ENCODE assay signal across 12 cellular contexts in genomic region chr5:126973193-126973592, GRCh38. TPM values are rescaled to one million over a fixed set of nuclear protein-coding genes. Genes with fewer than 3 reads are reported as not detected.
DNase-seq lines count a peak whose midpoint lies in the region; ATAC-seq and TF ChIP-seq lines count a peak whose summit lies in the region.
"Had no signal": no experiment of that assay in that cellular context is flagged by ENCODE, and none has a peak within 500 bp of the region (broad histone marks: within the 10 kb centered on the region; RNA-seq: fewer than 3 reads in every experiment).

No MANE protein-coding gene starts in this region.

- intact Hi-C loops in naive thymus-derived CD4-positive, alpha-beta T cell (cut with micrococcal nuclease): loop anchor here (2.0 to 5.0 kb wide), 5 partner anchors 16 to 339 kb away; partner anchors contain the start of gene C5orf63 (in 1 of the 2)

- peaks cover 7 to 21% of the 10 kb centered on the region in 2 donors for H3K4me1 ChIP-seq in naive thymus-derived CD4-positive, alpha-beta T cell (ENCODE audit: control insufficient read depth in 2 of 2, insufficient read depth in 2 of 2, low read length in 2 of 2)
- H3K4me1 ChIP-seq: testis had no signal

- H3K4me3 Mint-ChIP-seq in activated CD8-positive, alpha-beta T cell treated with anti-CD3 and anti-CD28 coated beads, Interleukin-2, amount 10 ng/mL, durations not matched to agents 7 days and 5 days: peak overlapping the region; percentile 20
- peak overlapping the region in 9 of 10 donors; percentile 15 to 88 (median 81) for H3K4me3 Mint-ChIP-seq in naive thymus-derived CD4-positive, alpha-beta T cell

- POLR2A ChIA-PET in activated CD8-positive, alpha-beta T cell treated with anti-CD3 and anti-CD28 coated beads, Interleukin-2, amount 10 ng/mL, durations not matched to agents 7 days and 5 days (lab: Charles Lee): interaction anchor here (0.6 kb wide), 1 partner anchor 443 kb away, joined by 3 read pairs; no protein-coding TSS in a partner anchor
- POLR2A ChIA-PET in naive thymus-derived CD4-positive, alpha-beta T cell (lab: Charles Lee): interaction anchor here (1.1 to 1.8 kb wide), 2 partner anchors 14 to 43 kb away, joined by 4 to 5 read pairs; no protein-coding TSS in a partner anchor

- H3K36me3 Mint-ChIP-seq in activated CD8-positive, alpha-beta T cell treated with anti-CD3 and anti-CD28 coated beads, Interleukin-2, amount 10 ng/mL, durations not matched to agents 7 days and 5 days (ENCODE audit: low read depth): peaks cover 5% of the 10 kb centered on the region
- H3K36me3 Mint-ChIP-seq in naive thymus-derived CD4-positive, alpha-beta T cell: peaks cover 0 to 6% (median 0%) of the 10 kb centered on the region in 5 donors

- DNase-seq in NOMO-1 treated with DMSO at 0.1 percent for 48 hours (lab: John Stamatoyannopoulos, UW; ENCODE audit: unreplicated experiment) (peak; percentile 34), NOMO-1 (lab: John Stamatoyannopoulos, UW; ENCODE audit: unreplicated experiment in 2 of 2) (no peak), HL-60 (ENCODE audit: low read depth in 1 of 2, low spot score in 1 of 2) (peak in 1 of 2 experiments; percentile 12), cortex of kidney (lab: John Stamatoyannopoulos, UW) (no peak)
- DNase-seq in activated CD8-positive, alpha-beta T cell treated with anti-CD3 and anti-CD28 coated beads, Interleukin-2, amount 10 ng/mL, durations not matched to agents 7 days and 5 days: peak; percentile 22
- peak in 2 of 9 donors; percentile 10 to 12 for DNase-seq in naive thymus-derived CD4-positive, alpha-beta T cell
- DNase-seq: NCI-H2171 treated with DMSO at 0.1 percent for 48 hours, right cardiac atrium, testis had no signal

- no peaks in the 10 kb centered on the region for H3K36me3 ChIP-seq in naive thymus-derived CD4-positive, alpha-beta T cell (ENCODE audit: control insufficient read depth in 2 of 3, insufficient read depth in 3 of 3, low read length in 3 of 3)

- H3K27ac ChIP-seq in HL-60 (replicated peaks): peak overlapping the region; percentile 69
- peak overlapping the region; percentile 53 for H3K27ac ChIP-seq in naive thymus-derived CD4-positive, alpha-beta T cell (ENCODE audit: low read depth, low read length)
- H3K27ac ChIP-seq: testis, VCaP had no signal

- no peak overlapping the region; the same call in 1 of the 2 replicates for H3K4me3 ChIP-seq in HL-60 (replicated peaks; ENCODE audit: insufficient read depth, low read length)
- no peak overlapping the region for H3K4me3 ChIP-seq in naive thymus-derived CD4-positive, alpha-beta T cell (ENCODE audit: low read length)
- H3K4me3 ChIP-seq: testis had no signal

- ATAC-seq in activated CD8-positive, alpha-beta T cell treated with anti-CD3 and anti-CD28 coated beads, Interleukin-2, amount 10 ng/mL, durations not matched to agents 7 days and 5 days: peak; percentile 17
- peak; percentile 49 for ATAC-seq in naive thymus-derived CD4-positive, alpha-beta T cell
- no peak for ATAC-seq in HG02981 (IDR thresholded peaks at IDR 0.05; ENCODE audit: unreplicated experiment)
- no peak for ATAC-seq in GM18861 (IDR thresholded peaks at IDR 0.05; ENCODE audit: unreplicated experiment)
- ATAC-seq: right cardiac atrium had no signal

- H3K27ac Mint-ChIP-seq in activated CD8-positive, alpha-beta T cell treated with anti-CD3 and anti-CD28 coated beads, Interleukin-2, amount 10 ng/mL, durations not matched to agents 7 days and 5 days: peak overlapping the region; percentile 95
- peak overlapping the region; percentile 79 to 97 (median 87) for H3K27ac Mint-ChIP-seq in naive thymus-derived CD4-positive, alpha-beta T cell

- CTCF ChIA-PET in activated CD8-positive, alpha-beta T cell treated with anti-CD3 and anti-CD28 coated beads, Interleukin-2, amount 10 ng/mL, durations not matched to agents 7 days and 5 days (lab: Charles Lee): interaction anchor here (1.0 kb wide), 1 partner anchor 9 kb away, joined by 3 read pairs; no protein-coding TSS in a partner anchor
- CTCF ChIA-PET in naive thymus-derived CD4-positive, alpha-beta T cell (lab: Charles Lee): no interaction called here

- no peaks in the 10 kb centered on the region for H3K27me3 Mint-ChIP-seq in activated CD8-positive, alpha-beta T cell treated with anti-CD3 and anti-CD28 coated beads, Interleukin-2, amount 10 ng/mL, durations not matched to agents 7 days and 5 days (ENCODE audit: low read depth)
- no peaks in the 10 kb centered on the region for H3K27me3 Mint-ChIP-seq in naive thymus-derived CD4-positive, alpha-beta T cell

- H3K27me3 ChIP-seq in HL-60 (ENCODE audit: insufficient read depth, poor library complexity, severe bottlenecking): no peaks in the 10 kb centered on the region
- H3K27me3 ChIP-seq in naive thymus-derived CD4-positive, alpha-beta T cell (ENCODE audit: control insufficient read depth in 2 of 2, insufficient read depth in 2 of 2, low read length in 2 of 2): no peaks in the 10 kb centered on the region
- H3K27me3 ChIP-seq: testis had no signal

- no peak for TF ChIP-seq CTCF in HL-60 (IDR thresholded peaks at IDR 0.05; ENCODE audit: insufficient read depth, low read length)

- no peaks in the 10 kb centered on the region for H3K9me3 Mint-ChIP-seq in activated CD8-positive, alpha-beta T cell treated with anti-CD3 and anti-CD28 coated beads, Interleukin-2, amount 10 ng/mL, durations not matched to agents 7 days and 5 days (ENCODE audit: insufficient read depth)
- no peaks in the 10 kb centered on the region for H3K9me3 Mint-ChIP-seq in naive thymus-derived CD4-positive, alpha-beta T cell

- peaks cover 50% of the 10 kb centered on the region for H3K4me1 Mint-ChIP-seq in activated CD8-positive, alpha-beta T cell treated with anti-CD3 and anti-CD28 coated beads, Interleukin-2, amount 10 ng/mL, durations not matched to agents 7 days and 5 days (ENCODE audit: low read depth)
- H3K4me1 Mint-ChIP-seq in naive thymus-derived CD4-positive, alpha-beta T cell: peaks cover 24 to 56% (median 40%) of the 10 kb centered on the region in 7 donors

- no peaks in the 10 kb centered on the region for H3K9me3 ChIP-seq in naive thymus-derived CD4-positive, alpha-beta T cell (ENCODE audit: control insufficient read depth in 2 of 3, low read length in 3 of 3)
- H3K9me3 ChIP-seq: testis had no signal

RNA-seq across cellular contexts. Expression of gene MARCHF3, which starts 57.2 kb away (rescaled TPM):
- 1 to 10 TPM; 2.0 to 2.4 TPM for total RNA-seq in activated CD8-positive, alpha-beta T cell treated with anti-CD3 and anti-CD28 coated beads, Interleukin-2, amount 10 ng/mL, durations not matched to agents 7 days and 5 days
- 10 to 100 TPM in 3 of 5 experiments, 1 to 10 TPM in 2; 3.1 to 15.4 (median 13.0) TPM for total RNA-seq in naive thymus-derived CD4-positive, alpha-beta T cell
- polyA plus RNA-seq in naive thymus-derived CD4-positive, alpha-beta T cell: 10 to 100 TPM; 10.8 to 14.9 TPM

Comparison
In these comparisons a context has a peak if more than half of its experiments do, and no peak if none do; other contexts are left out.
1. DNase-seq: peak in NOMO-1 treated with DMSO at 0.1 percent for 48 hours (single experiment) and activated CD8-positive, alpha-beta T cell treated with anti-CD3 and anti-CD28 coated beads, Interleukin-2, amount 10 ng/mL, durations not matched to agents 7 days and 5 days (single experiment); none in NOMO-1 (0 of 2) and cortex of kidney (single experiment).
2. ATAC-seq: peak in activated CD8-positive, alpha-beta T cell treated with anti-CD3 and anti-CD28 coated beads, Interleukin-2, amount 10 ng/mL, durations not matched to agents 7 days and 5 days (single experiment) and naive thymus-derived CD4-positive, alpha-beta T cell (single experiment); none in HG02981 (single experiment) and GM18861 (single experiment).